Comparison of ENCODE assay signal across 8 cellular contexts in genomic region chr22:21942407-21942895, GRCh38. TPM values are rescaled to one million over a fixed set of nuclear protein-coding genes. Genes with fewer than 3 reads are reported as not detected.
A peak's percentile ranks its signal among the peaks of the same experiment; 100 is the strongest.
DNase-seq lines count a peak whose midpoint lies in the region; ATAC-seq lines count a peak whose summit lies in the region.

No MANE protein-coding gene starts in this region.

- peak; percentile 28 for DNase-seq in activated CD4-positive, alpha-beta T cell treated with anti-CD3 and anti-CD28 coated beads for 48 hours
- DNase-seq in activated CD4-positive, alpha-beta T cell treated with anti-CD3 and anti-CD28 coated beads for 1 hour, result no peak
- DNase-seq in UCSD-AML1 (lab: John Stamatoyannopoulos, UW; ENCODE audit: unreplicated experiment) (peak; percentile 94), fibroblast of peridontal ligament (ENCODE audit: extremely low read depth) (peak; percentile 88), pulmonary artery endothelial cell (ENCODE audit: low read depth, low spot score) (peak; percentile 95), NCI-H146 treated with DMSO at 0.1 percent for 48 hours (lab: John Stamatoyannopoulos, UW; ENCODE audit: unreplicated experiment) (no peak), ecto neural progenitor cell (ENCODE audit: low spot score) (no peak)

- ATAC-seq in HG03045 (IDR thresholded peaks at IDR 0.05; ENCODE audit: unreplicated experiment), result no peak

RNA-seq across cellular contexts. Expression of gene PPM1F, which starts 10.2 kb away (rescaled TPM):
- total RNA-seq in pulmonary artery endothelial cell, result 156 and 200 TPM in 2 replicates

RNA-seq across cellular contexts. Expression of gene TOP3B, which starts 40.1 kb away (rescaled TPM):
- total RNA-seq in pulmonary artery endothelial cell, result 22.4 and 31.9 TPM in 2 replicates

Comparison
In these comparisons a context has a peak if more than half of its experiments do, and no peak if none do; other contexts are left out.
1. DNase-seq: peak in activated CD4-positive, alpha-beta T cell treated with anti-CD3 and anti-CD28 coated beads for 48 hours (single experiment), UCSD-AML1 (single experiment), fibroblast of peridontal ligament (single experiment) and pulmonary artery endothelial cell (single experiment); none in activated CD4-positive, alpha-beta T cell treated with anti-CD3 and anti-CD28 coated beads for 1 hour (single experiment), NCI-H146 treated with DMSO at 0.1 percent for 48 hours (single experiment) and ecto neural progenitor cell (single experiment).